7 cellular contexts compared by ENCODE assay signal in genomic region chr11:47946682-47947575, GRCh38. TPM values are rescaled to one million over a fixed set of nuclear protein-coding genes. Genes with fewer than 3 reads are reported as not detected.
A peak's percentile ranks its signal among the peaks of the same experiment; 100 is the strongest.
DNase-seq lines count a peak whose midpoint lies in the region; ATAC-seq and TF ChIP-seq lines count a peak whose summit lies in the region.

No MANE protein-coding gene starts in this region.

- TF ChIP-seq CTCF in mammary epithelial cell (conservative IDR thresholded peaks at IDR 0.05 in 1 of 2, IDR thresholded peaks at IDR 0.05 in 1 of 2; ENCODE audit: extremely low read depth in 1 of 2, insufficient read depth in 1 of 2, low read depth in 1 of 2, low read length in 2 of 2): no peak
- no peak for TF ChIP-seq CTCF in lower leg skin (IDR thresholded peaks at IDR 0.05)
- TF ChIP-seq CTCF in thyroid gland (IDR thresholded peaks at IDR 0.05): no peak

- TF ChIP-seq POLR2A in lower leg skin (IDR thresholded peaks at IDR 0.05) (no peak), thyroid gland (IDR thresholded peaks at IDR 0.05) (no peak)

- dilution Hi-C loops in mammary epithelial cell (cut with HindIII; ENCODE audit: low sequenced_read_pairs): no loop called here

- CTCF ChIA-PET in mammary epithelial cell (lab: Charles Lee; ENCODE audit: low non-redundant PET): interaction anchor here (0.7 kb wide), 1 partner anchor 21 kb away, joined by 4 read pairs; no protein-coding TSS in a partner anchor

- H3K4me1 ChIP-seq in mammary epithelial cell (ENCODE audit: insufficient read depth, low read length) (peaks cover 14% of the 10 kb centered on the region), thyroid gland (peaks cover 26 to 36% of the 10 kb centered on the region in 2 donors)

- WGBS in mammary epithelial cell (ENCODE audit: low coverage, missing lambda C conversion rate): 0% methylated on average over 3 of the region's 10 CpGs
- 25 to 28% methylated on average over 10 of the region's 10 CpGs for WGBS in lower leg skin, 2 donors
- WGBS in thyroid gland, 2 donors: 11 to 13% methylated on average over 8 to 9 of the region's 10 CpGs

- H3K4me2 ChIP-seq in mammary epithelial cell (ENCODE audit: insufficient read depth, low read depth, low read length): peak overlapping the region; percentile 26

- H3K27ac ChIP-seq in mammary epithelial cell (ENCODE audit: insufficient read depth, low read depth, low read length) (no peak overlapping the region), thyroid gland (peak overlapping the region; percentile 48 to 83 (median 75))

- ATAC-seq in GM18909 (IDR thresholded peaks at IDR 0.05; ENCODE audit: poor library complexity, unreplicated experiment): no peak

- H3K27me3 ChIP-seq in H7 (ENCODE audit: control insufficient read depth, insufficient read depth, low read length): no peaks in the 10 kb centered on the region
- H3K27me3 ChIP-seq in mammary epithelial cell (ENCODE audit: insufficient read depth, low read length): no peaks in the 10 kb centered on the region
- no peaks in the 10 kb centered on the region for H3K27me3 ChIP-seq in thyroid gland

- H3K9ac ChIP-seq in mammary epithelial cell (ENCODE audit: insufficient read depth, low read length): no peak overlapping the region

- BruUV-seq in mammary epithelial cell (replicated peaks; lab: Mats Ljungman, UMichigan): no TSS peak

- intact Hi-C loops in mammary epithelial cell (cut with micrococcal nuclease): loop anchor here (2.0 kb wide), 1 partner anchor 34 kb away; the partner anchor contains the start of gene PTPRJ
- intact Hi-C loops in lower leg skin (cut with DNase I; ENCODE audit: low total_unique reads): no loop called here
- intact Hi-C loops in thyroid gland (cut with DNase I): no loop called here

- in situ Hi-C loops in mammary epithelial cell (cut with MboI; ENCODE audit: low sequenced_read_pairs in 2 of 2): no loop called here

- H3K36me3 ChIP-seq in H7 (replicated peaks; ENCODE audit: control insufficient read depth, insufficient read depth, low read length) (no peaks in the 10 kb centered on the region), mammary epithelial cell (ENCODE audit: insufficient read depth, low read length) (no peaks in the 10 kb centered on the region), thyroid gland (no peaks in the 10 kb centered on the region)

- H3K9me3 ChIP-seq in mammary epithelial cell (replicated peaks; ENCODE audit: insufficient read depth, low read length) (no peaks in the 10 kb centered on the region), thyroid gland (no peaks in the 10 kb centered on the region)

- peak; percentile 46 for DNase-seq in H7
- DNase-seq in RPMI7951 (ENCODE audit: low read depth): peak; percentile 96
- peak; percentile 98 for DNase-seq in mammary epithelial cell
- peak; percentile 69 to 91 for DNase-seq in lower leg skin (ENCODE audit: low spot score in 2 of 2)
- peak; percentile 94 to 95 for DNase-seq in thyroid gland
- DNase-seq in activated gamma-delta T cell treated with Interleukin-2 at 50 U/mL for 16 hours: no peak

- no peaks in the 10 kb centered on the region for H4K20me1 ChIP-seq in mammary epithelial cell (ENCODE audit: insufficient read depth, low read length)

- H3K4me3 ChIP-seq in H7 (ENCODE audit: insufficient read depth, low read depth, low read length) (no peak overlapping the region), mammary epithelial cell (replicated peaks in 1 of 3; ENCODE audit: insufficient read depth in 1 of 3, low read depth in 2 of 3, low read length in 3 of 3) (no peak overlapping the region), lower leg skin (ENCODE audit: low read depth, poor library complexity, severe bottlenecking) (no peak overlapping the region), thyroid gland (replicated peaks in 1 of 3) (no peak overlapping the region)

- no peaks in the 10 kb centered on the region for H3K79me2 ChIP-seq in mammary epithelial cell (ENCODE audit: insufficient read depth, low read length)

- H2AFZ ChIP-seq in mammary epithelial cell (ENCODE audit: low read depth, low read length): no peak overlapping the region

RNA-seq across cellular contexts. Expression of gene PTPRJ, which starts 33.4 kb away (rescaled TPM):
- 10.0 and 12.0 TPM in 2 replicates for total RNA-seq in H7 (2014; rRNA removed; shearing (Covaris generic))
- 13.6 and 14.2 TPM in 2 replicates for total RNA-seq in RPMI7951 (2014; rRNA removed; shearing (Covaris generic))
- total RNA-seq in mammary epithelial cell (1 to 10 TPM in 1 of 2 donors, under 1 TPM in 1; 0.73 to 1.5 TPM), lower leg skin (10 to 100 TPM in 2 of 4 donors, 1 to 10 TPM in 2; 4.2 to 26.2 (median 9.2) TPM), thyroid gland (10 to 100 TPM; 45.4 to 81.9 (median 58.6) TPM)
- 0.32 TPM for polyA plus RNA-seq in mammary epithelial cell
- polyA minus RNA-seq in mammary epithelial cell: not detected
